Comparison of ENCODE assay signal across 30 cellular contexts in the genomic region with DNA sequence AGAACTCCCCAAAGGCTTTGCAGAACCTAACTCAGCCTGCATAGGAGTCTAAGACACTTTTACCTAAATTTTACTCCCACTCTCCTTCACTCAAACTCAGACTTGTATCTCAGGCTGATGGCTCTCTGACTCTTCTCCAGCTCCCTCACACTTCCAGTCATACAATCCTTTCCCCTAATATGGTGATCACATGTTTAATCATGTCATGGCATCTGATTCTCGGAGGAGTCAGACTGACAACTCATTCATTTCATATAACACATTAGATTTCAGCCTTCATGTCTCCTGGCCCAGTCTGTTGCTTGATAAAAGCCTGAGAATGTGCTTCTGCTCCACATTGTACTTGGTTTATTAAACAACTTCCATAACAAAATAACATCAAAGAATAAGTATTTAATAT.
"Had no signal": no experiment of that assay in that cellular context is flagged by ENCODE, and none has a peak within 500 bp of the region (broad histone marks: within the 10 kb centered on the region; RNA-seq: fewer than 3 reads in every experiment).

No MANE protein-coding gene starts in this region.

- H3K9ac ChIP-seq: KMS-11 had no signal

- H3K36me3 ChIP-seq: ascending aorta, WERI-Rb-1 had no signal

- H3K4me2 ChIP-seq: KMS-11, PC-9 had no signal

- H3K9me3 ChIP-seq: ascending aorta had no signal

- H3K27me3 ChIP-seq: ascending aorta had no signal

- H3K4me1 ChIP-seq: ascending aorta had no signal

- H3K27ac ChIP-seq: ascending aorta, KMS-11, PC-9, WERI-Rb-1 had no signal

- DNase-seq: activated CD4-positive, alpha-beta T cell treated with anti-CD3 and anti-CD28 coated beads for 1 hour; activated CD4-positive, alpha-beta T cell treated with anti-CD3 and anti-CD28 coated beads for 48 hours; activated CD4-positive, CD25-positive, alpha-beta regulatory T cell; activated CD8-positive, alpha-beta T cell treated with anti-CD3 and anti-CD28 coated beads, Interleukin-2, amount 10 ng/mL, durations not matched to agents 7 days and 5 days; activated gamma-delta T cell; activated naive CD4-positive, alpha-beta T cell treated with Interleukin-2 at 50 U/mL for 16 hours; activated naive CD8-positive, alpha-beta T cell treated with anti-CD3 and anti-CD28 coated beads, Interleukin-2, amount 10 ng/mL, durations not matched to agents 7 days and 5 days; activated T-cell treated with anti-CD3 and anti-CD28 coated beads, Interleukin-2, amount 50 U/mL, for 24 hours; amygdala; caudate nucleus; MM.1S; NCI-H1092 treated with DMSO at 0.1 percent for 48 hours; NCI-H1417; NCI-H146; NCI-H187; NCI-H2029 treated with DMSO at 0.1 percent for 48 hours; NCI-H2107; NCI-H2171 treated with DMSO at 0.1 percent for 48 hours; NCI-H2227 treated with DMSO at 0.1 percent for 48 hours; NCI-H446 treated with DMSO at 0.1 percent for 48 hours; NCI-H524; PC-9; Right ventricle myocardium superior; SW 1271; T-helper 1 cell; T-helper 2 cell; T-helper 9 cell; WERI-Rb-1 had no signal

- H2AFZ ChIP-seq: PC-9 had no signal

- H3K4me3 ChIP-seq: ascending aorta, PC-9 had no signal
